ENCODE assay signal across 19 cellular contexts in genomic region chr3:173745952-173746682, GRCh38.
DNase-seq lines count a peak whose midpoint lies in the region; ATAC-seq, FAIRE-seq and TF ChIP-seq lines count a peak whose summit lies in the region.
"Had no signal": no experiment of that assay in that cellular context is flagged by ENCODE, and none has a peak within 500 bp of the region (broad histone marks: within the 10 kb centered on the region; RNA-seq: fewer than 3 reads in every experiment).

No MANE protein-coding gene starts in this region.

- DNase-seq in CMK (ENCODE audit: low read depth): peak; percentile 18
- peak; percentile 4 for DNase-seq in HTR-8/SVneo (ENCODE audit: insufficient read length, low spot score)
- peak; percentile 43 for DNase-seq in astrocyte of the spinal cord (ENCODE audit: low read depth, low spot score)
- peak; percentile 92 for DNase-seq in glomerular endothelial cell (ENCODE audit: extremely low read depth, low read depth, low spot score)
- DNase-seq in NCI-H2196 treated with DMSO at 0.1 percent for 48 hours (lab: John Stamatoyannopoulos, UW; ENCODE audit: unreplicated experiment): no peak
- DNase-seq in COLO829 (ENCODE audit: low spot score): no peak
- no peak for DNase-seq in naive thymus-derived CD8-positive, alpha-beta T cell
- DNase-seq: activated CD8-positive, alpha-beta memory T cell treated with anti-CD3 and anti-CD28 coated beads, Interleukin-2, amount 10 ng/mL, durations not matched to agents 7 days and 5 days; DND-41; kidney; NCI-H1694 treated with DMSO at 0.1 percent for 48 hours; NK-92 treated with Interleukin-12 subunit alpha and Interleukin-12 subunit beta, amount 100 ng/mL, for 24 hours; stimulated activated CD4-positive, alpha-beta T cell treated with anti-CD3 and anti-CD28 coated beads, Interleukin-4, amount 100 ng/mL, for 1 hour; stimulated activated naive CD8-positive, alpha-beta T cell treated with anti-CD3 and anti-CD28 coated beads, Interleukin-15, Interleukin-2, amounts not matched to agents 100 U/mL and 50 U/mL, for 24 hours; WERI-Rb-1 had no signal

- no peak overlapping the region for H3K4me3 Mint-ChIP-seq in naive thymus-derived CD8-positive, alpha-beta T cell
- H3K4me3 Mint-ChIP-seq: activated CD8-positive, alpha-beta memory T cell treated with anti-CD3 and anti-CD28 coated beads, Interleukin-2, amount 10 ng/mL, durations not matched to agents 7 days and 5 days; activated naive CD4-positive, alpha-beta T cell treated with anti-CD3 and anti-CD28 coated beads, Interleukin-2, amount 50 U/mL, for 24 hours; B cell had no signal

- H3K9me3 Mint-ChIP-seq in naive thymus-derived CD8-positive, alpha-beta T cell: peaks cover 0 to 7% (median 0%) of the 10 kb centered on the region in 9 donors
- H3K9me3 Mint-ChIP-seq: activated naive CD4-positive, alpha-beta T cell treated with anti-CD3 and anti-CD28 coated beads, Interleukin-2, amount 50 U/mL, for 24 hours had no signal

- peak overlapping the region in 1 of 10 donors; percentile 32 for H3K27ac Mint-ChIP-seq in naive thymus-derived CD8-positive, alpha-beta T cell
- H3K27ac Mint-ChIP-seq: activated CD8-positive, alpha-beta memory T cell treated with anti-CD3 and anti-CD28 coated beads, Interleukin-2, amount 10 ng/mL, durations not matched to agents 7 days and 5 days; activated naive CD4-positive, alpha-beta T cell treated with anti-CD3 and anti-CD28 coated beads, Interleukin-2, amount 50 U/mL, for 24 hours; B cell had no signal

- H3K36me3 Mint-ChIP-seq in naive thymus-derived CD8-positive, alpha-beta T cell: no peaks in the 10 kb centered on the region
- H3K36me3 Mint-ChIP-seq: activated CD8-positive, alpha-beta memory T cell treated with anti-CD3 and anti-CD28 coated beads, Interleukin-2, amount 10 ng/mL, durations not matched to agents 7 days and 5 days; activated naive CD4-positive, alpha-beta T cell treated with anti-CD3 and anti-CD28 coated beads, Interleukin-2, amount 50 U/mL, for 24 hours had no signal

- in situ Hi-C loops in astrocyte of the spinal cord (cut with HindIII; ENCODE audit: low sequenced_read_pairs): no loop called here

- ATAC-seq in HG03442 (IDR thresholded peaks at IDR 0.05; ENCODE audit: unreplicated experiment): no peak
- no peak for ATAC-seq in naive thymus-derived CD8-positive, alpha-beta T cell
- ATAC-seq: activated CD8-positive, alpha-beta memory T cell treated with anti-CD3 and anti-CD28 coated beads, Interleukin-2, amount 10 ng/mL, durations not matched to agents 7 days and 5 days; stimulated activated naive CD8-positive, alpha-beta T cell treated with anti-CD3 and anti-CD28 coated beads, Interleukin-15, Interleukin-2, amounts not matched to agents 100 U/mL and 50 U/mL, for 24 hours had no signal

- no peak for FAIRE-seq in HTR-8/SVneo (lab: Jason Lieb, UNC)
- FAIRE-seq: colon had no signal

- H3K4me1 Mint-ChIP-seq in naive thymus-derived CD8-positive, alpha-beta T cell: no peaks in the 10 kb centered on the region
- H3K4me1 Mint-ChIP-seq: activated CD8-positive, alpha-beta memory T cell treated with anti-CD3 and anti-CD28 coated beads, Interleukin-2, amount 10 ng/mL, durations not matched to agents 7 days and 5 days; activated naive CD4-positive, alpha-beta T cell treated with anti-CD3 and anti-CD28 coated beads, Interleukin-2, amount 50 U/mL, for 24 hours; B cell had no signal

- no peaks in the 10 kb centered on the region for H3K27me3 Mint-ChIP-seq in naive thymus-derived CD8-positive, alpha-beta T cell
- H3K27me3 Mint-ChIP-seq: activated CD8-positive, alpha-beta memory T cell treated with anti-CD3 and anti-CD28 coated beads, Interleukin-2, amount 10 ng/mL, durations not matched to agents 7 days and 5 days; activated naive CD4-positive, alpha-beta T cell treated with anti-CD3 and anti-CD28 coated beads, Interleukin-2, amount 50 U/mL, for 24 hours; B cell had no signal

- POLR2A ChIA-PET in naive thymus-derived CD8-positive, alpha-beta T cell (lab: Charles Lee): no interaction called here

- TF ChIP-seq CTCF in astrocyte of the spinal cord (IDR thresholded peaks at IDR 0.05; ENCODE audit: low read depth, low read length): no peak

- no peak overlapping the region for H3K4me3 ChIP-seq in astrocyte of the spinal cord (ENCODE audit: low read depth, low read length)

Comparison
In these comparisons a context has a peak if more than half of its experiments do, and no peak if none do; other contexts are left out.
1. DNase-seq: peak in CMK (single experiment), HTR-8/SVneo (single experiment), astrocyte of the spinal cord (single experiment) and glomerular endothelial cell (single experiment); none in NCI-H2196 treated with DMSO at 0.1 percent for 48 hours (single experiment), COLO829 (single experiment) and naive thymus-derived CD8-positive, alpha-beta T cell (0 of 10).